8 cellular contexts compared by ENCODE assay signal in genomic region chr11:107928767-107929507, GRCh38. TPM values are rescaled to one million over a fixed set of nuclear protein-coding genes. Genes with fewer than 3 reads are reported as not detected.
A peak's percentile ranks its signal among the peaks of the same experiment; 100 is the strongest.
DNase-seq lines count a peak whose midpoint lies in the region; ATAC-seq and TF ChIP-seq lines count a peak whose summit lies in the region.

No MANE protein-coding gene starts in this region.

- DNase-seq in GM12864 (ENCODE audit: low read depth) (no peak), H7 (peak; percentile 80), NCI-H2029 (lab: John Stamatoyannopoulos, UW) (peak; percentile 41), left ventricle myocardium inferior (peak; percentile 20)
- DNase-seq in activated T-cell treated with anti-CD3 and anti-CD28 coated beads, Interleukin-2, amount 50 U/mL, for 48 hours: peak; percentile 19 to 25
- no peak for DNase-seq in central memory CD4-positive, alpha-beta T cell

- intact Hi-C loops in left ventricle myocardium inferior (cut with micrococcal nuclease): no loop called here

- H3K4me1 ChIP-seq in left ventricle myocardium inferior (peaks cover 12% of the 10 kb centered on the region), rectal smooth muscle tissue (ENCODE audit: control insufficient read depth, insufficient read depth, low read length) (no peaks in the 10 kb centered on the region)

- H3K27me3 ChIP-seq in H7 (ENCODE audit: control insufficient read depth, insufficient read depth, low read length) (no peaks in the 10 kb centered on the region), left ventricle myocardium inferior (ENCODE audit: low read depth) (peaks cover 84% of the 10 kb centered on the region), rectal smooth muscle tissue (ENCODE audit: control insufficient read depth, insufficient read depth, low read length) (peaks cover 4% of the 10 kb centered on the region)

- peak overlapping the region; percentile 98 for H3K4me3 ChIP-seq in GM12864 (ENCODE audit: low read depth, low read length)
- H3K4me3 ChIP-seq in H7 (ENCODE audit: insufficient read depth, low read depth, low read length): peak overlapping the region; percentile 93
- peak overlapping the region; percentile 58 for H3K4me3 ChIP-seq in left ventricle myocardium inferior
- H3K4me3 ChIP-seq in rectal smooth muscle tissue (ENCODE audit: low read length): peak overlapping the region; percentile 52

- H3K9me3 ChIP-seq in left ventricle myocardium inferior (replicated peaks): no peaks in the 10 kb centered on the region

- H3K36me3 ChIP-seq in H7 (replicated peaks; ENCODE audit: control insufficient read depth, insufficient read depth, low read length) (no peaks in the 10 kb centered on the region), left ventricle myocardium inferior (no peaks in the 10 kb centered on the region), rectal smooth muscle tissue (ENCODE audit: control insufficient read depth, insufficient read depth, low read length) (no peaks in the 10 kb centered on the region)

- no peak for ATAC-seq in HG03520 (IDR thresholded peaks at IDR 0.05; ENCODE audit: unreplicated experiment)

- no peak overlapping the region for H3K9ac ChIP-seq in rectal smooth muscle tissue (ENCODE audit: low read length)

- H3K27ac ChIP-seq in left ventricle myocardium inferior (replicated peaks) (peak overlapping the region; percentile 48), rectal smooth muscle tissue (ENCODE audit: low read depth, low read length) (no peak overlapping the region)

- TF ChIP-seq CTCF in GM12864 (IDR thresholded peaks at IDR 0.05; ENCODE audit: low read depth, low read length, missing control alignments) (no peak), left ventricle myocardium inferior (IDR thresholded peaks at IDR 0.05; ENCODE audit: borderline replicate concordance) (no peak)

RNA-seq across cellular contexts. Expression of gene RAB39A, which starts 0.7 kb away (rescaled TPM):
- total RNA-seq in H7 (2014; rRNA removed; shearing (Covaris generic)): 5.2 and 7.2 TPM in 2 replicates
- total RNA-seq in left ventricle myocardium inferior: 0.52 TPM

Comparison
In these comparisons a context has a peak if more than half of its experiments do, and no peak if none do; other contexts are left out.
1. DNase-seq: peak in H7 (single experiment), NCI-H2029 (single experiment), activated T-cell treated with anti-CD3 and anti-CD28 coated beads, Interleukin-2, amount 50 U/mL, for 48 hours (2 of 2) and left ventricle myocardium inferior (single experiment); none in GM12864 (single experiment) and central memory CD4-positive, alpha-beta T cell (single experiment).
2. Peak in every context shown above with its lines, with median percentiles within 50 percentile points of each other: H3K4me3 ChIP-seq.